ENCODE assay signal across 9 cellular contexts in genomic region chr10:79381804-79382221, GRCh38. TPM values are rescaled to one million over a fixed set of nuclear protein-coding genes. Genes with fewer than 3 reads are reported as not detected.
A peak's percentile ranks its signal among the peaks of the same experiment; 100 is the strongest.
DNase-seq lines count a peak whose midpoint lies in the region; ATAC-seq and TF ChIP-seq lines count a peak whose summit lies in the region.
"Had no signal": no experiment of that assay in that cellular context is flagged by ENCODE, and none has a peak within 500 bp of the region (broad histone marks: within the 10 kb centered on the region; RNA-seq: fewer than 3 reads in every experiment).

No MANE protein-coding gene starts in this region.

- TF ChIP-seq EP300 in suprapubic skin (IDR thresholded peaks at IDR 0.05), result no peak

- H3K27ac ChIP-seq in brain microvascular endothelial cell, result peak overlapping the region; percentile 57
- H3K27ac ChIP-seq in suprapubic skin, result peak overlapping the region; percentile 41

- in situ Hi-C loops in brain microvascular endothelial cell (cut with HindIII; ENCODE audit: low pct_ligation_motif_present, low sequenced_read_pairs), result no loop called here

- H3K4me3 ChIP-seq in HFF-Myc (replicated peaks; ENCODE audit: low read depth, low read length), result no peak overlapping the region
- no peak overlapping the region for H3K4me3 ChIP-seq in brain microvascular endothelial cell (ENCODE audit: low read depth, low read length)
- H3K4me3 ChIP-seq in suprapubic skin, result no peak overlapping the region

- ATAC-seq in HG03442 (IDR thresholded peaks at IDR 0.05; ENCODE audit: unreplicated experiment), result no peak

- TF ChIP-seq CTCF in HFF-Myc (IDR thresholded peaks at IDR 0.05; ENCODE audit: low read depth, low read length, missing control alignments) (no peak), brain microvascular endothelial cell (IDR thresholded peaks at IDR 0.05; ENCODE audit: low read depth, low read length, missing control alignments) (no peak), suprapubic skin (IDR thresholded peaks at IDR 0.05) (no peak)

- WGBS in suprapubic skin, result 48% methylated on average over 7 of the region's 11 CpGs

- H3K36me3 ChIP-seq in brain microvascular endothelial cell (replicated peaks), result peaks cover 2% of the 10 kb centered on the region
- peaks cover 12% of the 10 kb centered on the region for H3K36me3 ChIP-seq in suprapubic skin

- DNase-seq in HFF-Myc (ENCODE audit: extremely low read depth, low read depth) (peak; percentile 47), brain microvascular endothelial cell (peak; percentile 92), kidney tubule cell (ENCODE audit: low spot score) (peak; percentile 77), suprapubic skin (ENCODE audit: low spot score in 2 of 2) (peak; percentile 84 to 85), GM19238 (ENCODE audit: insufficient read length, low spot score) (no peak), NCI-H187 treated with DMSO at 0.1 percent for 48 hours (lab: John Stamatoyannopoulos, UW) (no peak), HT-29 (ENCODE audit: low spot score) (no peak)
- DNase-seq: NCI-H2171 had no signal

- no peak for TF ChIP-seq POLR2A in suprapubic skin (IDR thresholded peaks at IDR 0.05)

- no peaks in the 10 kb centered on the region for H3K9me3 ChIP-seq in suprapubic skin

- H3K4me1 ChIP-seq in suprapubic skin, result peaks cover 36% of the 10 kb centered on the region

- H3K27me3 ChIP-seq in brain microvascular endothelial cell (replicated peaks) (no peaks in the 10 kb centered on the region), suprapubic skin (no peaks in the 10 kb centered on the region)

RNA-seq across cellular contexts. Expression of gene PPIF, which starts 34.5 kb away (rescaled TPM):
- total RNA-seq in suprapubic skin, result 10 to 100 TPM; 41.0 to 92.8 (median 71.1) TPM
- total RNA-seq in HT-29 (2014; rRNA removed; shearing (Covaris generic)), result 58.3 and 65.8 TPM in 2 replicates

Comparison
In these comparisons a context has a peak if more than half of its experiments do, and no peak if none do; other contexts are left out.
1. DNase-seq: peak in HFF-Myc (single experiment), brain microvascular endothelial cell (single experiment), kidney tubule cell (single experiment) and suprapubic skin (2 of 2); none in GM19238 (single experiment), NCI-H187 treated with DMSO at 0.1 percent for 48 hours (single experiment) and HT-29 (single experiment).